In the genomic region with DNA sequence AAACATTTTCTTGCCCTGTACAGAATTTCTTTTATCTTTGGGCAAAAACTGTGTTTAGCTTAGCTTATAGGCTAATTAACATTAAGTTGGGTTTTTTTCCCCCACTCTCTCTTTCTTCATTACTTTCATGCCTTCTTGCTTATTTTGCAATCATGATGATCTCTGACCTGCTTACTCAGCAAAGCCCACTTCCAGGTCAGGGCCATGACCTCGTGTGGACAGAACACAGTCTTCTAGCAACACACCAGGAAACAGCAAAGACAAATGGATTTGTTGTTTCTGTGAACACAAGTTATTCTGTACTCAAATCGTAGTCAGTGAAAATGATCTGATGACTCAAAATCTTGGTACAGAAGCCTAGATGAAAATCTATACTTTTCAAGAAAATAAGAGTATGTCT, we compare ENCODE assay signal across 1 cellular context.
TF ChIP-seq lines count a peak whose summit lies in the region.

No MANE protein-coding gene starts in this region.

TF ChIP-seq in K562, 482 proteins besides CTCF, POLR2A, EP300 and RAD21 (continued from another document):
- TF ChIP-seq HNRNPLL (IDR thresholded peaks at IDR 0.05; ENCODE audit: low read depth, low read length, poor library complexity, severe bottlenecking) (no peak), SIRT6 (IDR thresholded peaks at IDR 0.05; ENCODE audit: low read depth, low read length) (no peak), ZBTB33 (CRISPR knock-in tag; IDR thresholded peaks at IDR 0.05) (no peak), ATF6 (CRISPR knock-in tag; IDR thresholded peaks at IDR 0.05) (no peak), NFE2L1 (tag; IDR thresholded peaks at IDR 0.05; ENCODE audit: borderline replicate concordance, low read depth) (no peak), ETV1 (tag; conservative IDR thresholded peaks at IDR 0.05; ENCODE audit: low read depth) (no peak), C11orf30 (IDR thresholded peaks at IDR 0.05; ENCODE audit: low read depth) (peak; percentile 95), ZNF592 (IDR thresholded peaks at IDR 0.05) (0 out of 2 replicates have a peak, but pooled peaks have one; percentile 46), GATA2 (CRISPR knock-in tag; IDR thresholded peaks at IDR 0.05) (no peak), FOXK2 (conservative IDR thresholded peaks at IDR 0.05 in 1 of 2, IDR thresholded peaks at IDR 0.05 in 1 of 2; ENCODE audit: low read depth in 2 of 2) (0 out of 4 replicates have a peak, but pooled peaks of 1 of the 2 experiments have one; percentile 35), RCOR1 (IDR thresholded peaks at IDR 0.05; ENCODE audit: borderline replicate concordance in 1 of 2, low read depth in 2 of 2, low read length in 2 of 2) (peak in 1 of 2 experiments; percentile 63; a peak in 1 of 4 replicates), HDAC6 (IDR thresholded peaks at IDR 0.05; ENCODE audit: low read depth, low read length) (no peak), PBX2 (CRISPR knock-in tag; IDR thresholded peaks at IDR 0.05; ENCODE audit: low read depth) (no peak), PBX2 (tag; conservative IDR thresholded peaks at IDR 0.05; ENCODE audit: low read depth) (no peak), CEBPG (CRISPR knock-in tag; IDR thresholded peaks at IDR 0.05) (peak; percentile 37; the same call in 1 of the 2 replicates), CEBPG (tag; conservative IDR thresholded peaks at IDR 0.05 in 1 of 2, IDR thresholded peaks at IDR 0.05 in 1 of 2) (peak; percentile 46 to 67; a peak in 3 of 4 replicates), FOSL1 (tag; conservative IDR thresholded peaks at IDR 0.05) (peak; percentile 80), HBP1 (CRISPR knock-in tag; IDR thresholded peaks at IDR 0.05) (no peak), ELF1 (tag; IDR thresholded peaks at IDR 0.05) (0 out of 2 replicates have a peak, but pooled peaks have one; percentile 15), ESRRA (IDR thresholded peaks at IDR 0.05; ENCODE audit: borderline replicate concordance, low read depth) (peak; percentile 29; the same call in 1 of the 2 replicates), RERE (CRISPR knock-in tag; IDR thresholded peaks at IDR 0.05; ENCODE audit: borderline replicate concordance) (no peak), SAFB2 (IDR thresholded peaks at IDR 0.05; ENCODE audit: borderline replicate concordance, low read depth, low read length, severe bottlenecking) (no peak), GABPA (tag; conservative IDR thresholded peaks at IDR 0.05; ENCODE audit: low read depth) (peak; percentile 46), JUND (IDR thresholded peaks at IDR 0.05; ENCODE audit: borderline replicate concordance, low read depth, low read length) (peak; percentile 80), JUND (tag; IDR thresholded peaks at IDR 0.05; ENCODE audit: borderline replicate concordance, low read depth, low read length) (peak; percentile 52; the same call in 1 of the 3 replicates)
- TF ChIP-seq, protein P1, sequence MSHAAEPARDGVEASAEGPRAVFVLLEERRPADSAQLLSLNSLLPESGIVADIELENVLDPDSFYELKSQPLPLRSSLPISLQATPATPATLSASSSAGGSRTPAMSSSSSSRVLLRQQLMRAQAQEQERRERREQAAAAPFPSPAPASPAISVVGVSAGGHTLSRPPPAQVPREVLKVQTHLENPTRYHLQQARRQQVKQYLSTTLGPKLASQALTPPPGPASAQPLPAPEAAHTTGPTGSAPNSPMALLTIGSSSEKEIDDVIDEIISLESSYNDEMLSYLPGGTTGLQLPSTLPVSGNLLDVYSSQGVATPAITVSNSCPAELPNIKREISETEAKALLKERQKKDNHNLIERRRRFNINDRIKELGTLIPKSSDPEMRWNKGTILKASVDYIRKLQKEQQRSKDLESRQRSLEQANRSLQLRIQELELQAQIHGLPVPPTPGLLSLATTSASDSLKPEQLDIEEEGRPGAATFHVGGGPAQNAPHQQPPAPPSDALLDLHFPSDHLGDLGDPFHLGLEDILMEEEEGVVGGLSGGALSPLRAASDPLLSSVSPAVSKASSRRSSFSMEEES (CRISPR knock-in tag; IDR thresholded peaks at IDR 0.05): no peak
- TF ChIP-seq, protein P2, sequence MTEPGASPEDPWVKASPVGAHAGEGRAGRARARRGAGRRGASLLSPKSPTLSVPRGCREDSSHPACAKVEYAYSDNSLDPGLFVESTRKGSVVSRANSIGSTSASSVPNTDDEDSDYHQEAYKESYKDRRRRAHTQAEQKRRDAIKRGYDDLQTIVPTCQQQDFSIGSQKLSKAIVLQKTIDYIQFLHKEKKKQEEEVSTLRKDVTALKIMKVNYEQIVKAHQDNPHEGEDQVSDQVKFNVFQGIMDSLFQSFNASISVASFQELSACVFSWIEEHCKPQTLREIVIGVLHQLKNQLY (CRISPR knock-in tag; conservative IDR thresholded peaks at IDR 0.05): no peak
- TF ChIP-seq, protein P3, sequence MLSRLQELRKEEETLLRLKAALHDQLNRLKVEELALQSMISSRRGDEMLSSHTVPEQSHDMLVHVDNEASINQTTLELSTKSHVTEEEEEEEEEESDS (CRISPR knock-in tag; IDR thresholded peaks at IDR 0.05): no peak
- TF ChIP-seq, protein P4, sequence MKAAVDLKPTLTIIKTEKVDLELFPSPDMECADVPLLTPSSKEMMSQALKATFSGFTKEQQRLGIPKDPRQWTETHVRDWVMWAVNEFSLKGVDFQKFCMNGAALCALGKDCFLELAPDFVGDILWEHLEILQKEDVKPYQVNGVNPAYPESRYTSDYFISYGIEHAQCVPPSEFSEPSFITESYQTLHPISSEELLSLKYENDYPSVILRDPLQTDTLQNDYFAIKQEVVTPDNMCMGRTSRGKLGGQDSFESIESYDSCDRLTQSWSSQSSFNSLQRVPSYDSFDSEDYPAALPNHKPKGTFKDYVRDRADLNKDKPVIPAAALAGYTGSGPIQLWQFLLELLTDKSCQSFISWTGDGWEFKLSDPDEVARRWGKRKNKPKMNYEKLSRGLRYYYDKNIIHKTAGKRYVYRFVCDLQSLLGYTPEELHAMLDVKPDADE (conservative IDR thresholded peaks at IDR 0.05; ENCODE audit: control insufficient read depth, low read depth, low read length): no peak
TF ChIP-seq in K562: peak in this region for 32.
